Comparison of ENCODE assay signal across 8 cellular contexts in the genomic region with DNA sequence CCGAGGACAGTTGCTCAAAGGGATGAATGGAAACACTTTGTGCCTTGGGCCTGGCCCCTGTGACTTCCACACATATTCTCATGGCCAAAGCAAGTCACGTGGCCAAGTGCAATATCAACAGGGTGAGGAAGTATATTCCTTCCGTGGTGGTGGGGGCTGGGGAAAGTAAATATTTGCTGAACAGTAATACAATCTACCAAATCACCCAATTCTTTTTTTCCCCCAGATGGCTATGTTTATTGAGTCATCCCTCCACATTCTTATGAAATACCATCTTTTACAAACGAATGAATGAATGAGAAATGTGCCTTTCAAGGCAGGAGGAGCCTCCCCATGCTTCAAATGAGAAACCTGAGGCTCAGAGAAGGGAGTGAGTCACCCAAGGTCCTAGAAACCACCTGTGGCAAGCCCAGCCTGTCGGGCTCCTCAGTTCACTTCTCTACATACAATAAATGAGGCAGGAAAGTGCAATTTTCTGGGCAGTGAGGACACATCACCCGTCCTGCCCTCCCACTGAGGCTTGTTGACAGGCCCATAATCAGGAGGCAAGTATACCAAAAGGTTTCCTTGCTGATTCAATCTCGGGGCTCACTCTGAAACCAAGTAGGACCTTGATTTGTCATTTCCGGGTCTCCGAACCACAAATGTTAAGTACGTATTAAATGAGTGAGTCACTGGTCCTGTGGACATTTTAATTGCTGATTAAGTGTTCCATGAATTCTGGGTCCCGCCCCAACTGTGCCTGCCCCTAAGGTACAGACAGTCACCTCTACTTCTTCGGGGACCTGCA. TPM values are rescaled to one million over a fixed set of nuclear protein-coding genes. Genes with fewer than 3 reads are reported as not detected.
DNase-seq lines count a peak whose midpoint lies in the region; ATAC-seq lines count a peak whose summit lies in the region.

No MANE protein-coding gene starts in this region.

- ATAC-seq in GM18907 (IDR thresholded peaks at IDR 0.05; ENCODE audit: unreplicated experiment) (peak; percentile 54), HG02763 (IDR thresholded peaks at IDR 0.05; ENCODE audit: unreplicated experiment) (no peak), HG02678 (IDR thresholded peaks at IDR 0.05; ENCODE audit: unreplicated experiment) (no peak)

- DNase-seq in NCI-H2196 (lab: John Stamatoyannopoulos, UW; ENCODE audit: unreplicated experiment) (peak; percentile 98), dedifferentiated amniotic fluid mesenchymal stem cell (ENCODE audit: extremely low spot score) (peak; percentile 89), mucosa of gallbladder (ENCODE audit: low spot score) (peak; percentile 89)
- DNase-seq in activated CD4-positive, alpha-beta T cell treated with anti-CD3 and anti-CD28 coated beads for 4 hours, result peak; percentile 75
- peak; percentile 23 to 41 for DNase-seq in stimulated activated CD8-positive, alpha-beta memory T cell treated with anti-CD3 and anti-CD28 coated beads, Interleukin-7, amount 100 ng/mL, for 1 hour (ENCODE audit: low read depth in 2 of 2)

RNA-seq across cellular contexts. Expression of a gene that starts 25.3 kb away (rescaled TPM):
- total RNA-seq in mucosa of gallbladder, result 83.2 TPM

Comparison
In these comparisons a context has a peak if more than half of its experiments do, and no peak if none do; other contexts are left out.
1. DNase-seq: peak in every context shown above with its lines; median percentile 98 in NCI-H2196; 89 in dedifferentiated amniotic fluid mesenchymal stem cell; 89 in mucosa of gallbladder; 75 in activated CD4-positive, alpha-beta T cell treated with anti-CD3 and anti-CD28 coated beads for 4 hours; 32 in stimulated activated CD8-positive, alpha-beta memory T cell treated with anti-CD3 and anti-CD28 coated beads, Interleukin-7, amount 100 ng/mL, for 1 hour.